ENCODE assay signal across 12 cellular contexts in genomic region chr14:91383439-91383838, GRCh38. TPM values are rescaled to one million over a fixed set of nuclear protein-coding genes. Genes with fewer than 3 reads are reported as not detected.
DNase-seq lines count a peak whose midpoint lies in the region; ATAC-seq and TF ChIP-seq lines count a peak whose summit lies in the region.
"Had no signal": no experiment of that assay in that cellular context is flagged by ENCODE, and none has a peak within 500 bp of the region (broad histone marks: within the 10 kb centered on the region; RNA-seq: fewer than 3 reads in every experiment).

No MANE protein-coding gene starts in this region.

- ATAC-seq in central memory CD8-positive, alpha-beta T cell (replicated peaks; ENCODE audit: extremely low read depth, poor library complexity, severe bottlenecking), result no peak
- no peak for ATAC-seq in stimulated activated effector memory CD8-positive, alpha-beta T cell treated with anti-CD3 and anti-CD28 coated beads, Interleukin-12 subunit alpha, Interleukin-12 subunit beta, amount 100 ng/mL, for 72 hours
- ATAC-seq in HG02840 (IDR thresholded peaks at IDR 0.05; ENCODE audit: low FRiP score, unreplicated experiment), result no peak

- WGBS in endodermal cell (ENCODE audit: insufficient coverage in 1 of 2, insufficient read length in 1 of 2), 2 experiments, result 70 to 86% methylated on average over 5 to 7 of the region's 7 CpGs

- no peaks in the 10 kb centered on the region for H3K36me3 ChIP-seq in endodermal cell (ENCODE audit: control insufficient read depth, insufficient read depth, low read length)

- no peak overlapping the region for H3K4me3 Mint-ChIP-seq in activated naive CD4-positive, alpha-beta T cell treated with anti-CD3 and anti-CD28 coated beads, Interleukin-2, amount 50 U/mL, for 24 hours
- peak overlapping the region; percentile 65 for H3K4me3 Mint-ChIP-seq in central memory CD8-positive, alpha-beta T cell
- H3K4me3 Mint-ChIP-seq in stimulated activated effector memory CD8-positive, alpha-beta T cell treated with anti-CD3 and anti-CD28 coated beads, Interleukin-12 subunit alpha, Interleukin-12 subunit beta, amount 100 ng/mL, for 72 hours, result no peak overlapping the region
- no peak overlapping the region for H3K4me3 Mint-ChIP-seq in endodermal cell
- H3K4me3 Mint-ChIP-seq: brain had no signal

- DNase-seq in activated naive CD4-positive, alpha-beta T cell treated with anti-CD3 and anti-CD28 coated beads, Interleukin-2, amount 50 U/mL, for 16 hours, result no peak
- DNase-seq in NCI-H2107 (lab: John Stamatoyannopoulos, UW) (peak; percentile 60), endodermal cell (no peak)
- no peak for DNase-seq in central memory CD8-positive, alpha-beta T cell (ENCODE audit: low spot score in 2 of 2)
- DNase-seq in stimulated activated effector memory CD8-positive, alpha-beta T cell treated with anti-CD3 and anti-CD28 coated beads, Interleukin-12 subunit alpha, Interleukin-12 subunit beta, amount 100 ng/mL, for 72 hours (ENCODE audit: low spot score in 2 of 2), result no peak
- DNase-seq in activated CD8-positive, alpha-beta memory T cell treated with anti-CD3 and anti-CD28 coated beads, Interleukin-2, amount 50 U/mL, for 4 hours, result no peak
- DNase-seq: activated T-cell treated with anti-CD3 and anti-CD28 coated beads for 4 hours, erythroblast had no signal

- TF ChIP-seq CTCF in endodermal cell (conservative IDR thresholded peaks at IDR 0.05), result no peak

- H3K27ac ChIP-seq in endodermal cell (ENCODE audit: low read depth, low read length), result no peak overlapping the region

- no peaks in the 10 kb centered on the region for H3K27me3 ChIP-seq in endodermal cell (ENCODE audit: control insufficient read depth, insufficient read depth, low read length, poor library complexity, severe bottlenecking)

- H3K4me1 ChIP-seq in endodermal cell (ENCODE audit: control insufficient read depth, insufficient read depth, low read length), result peaks cover 13% of the 10 kb centered on the region

- no peaks in the 10 kb centered on the region for H3K9me3 ChIP-seq in endodermal cell (ENCODE audit: control insufficient read depth, low read length)

- H3K9ac ChIP-seq in endodermal cell (ENCODE audit: extremely low read depth, low read length, poor library complexity, severe bottlenecking), result no peak overlapping the region

- H3K27me3 Mint-ChIP-seq in activated naive CD4-positive, alpha-beta T cell treated with anti-CD3 and anti-CD28 coated beads, Interleukin-2, amount 50 U/mL, for 24 hours, result no peaks in the 10 kb centered on the region
- H3K27me3 Mint-ChIP-seq in central memory CD8-positive, alpha-beta T cell, result no peaks in the 10 kb centered on the region
- H3K27me3 Mint-ChIP-seq in endodermal cell (ENCODE audit: insufficient read depth), result no peaks in the 10 kb centered on the region
- H3K27me3 Mint-ChIP-seq: brain had no signal

- peaks cover 8% of the 10 kb centered on the region for H3K36me3 Mint-ChIP-seq in activated naive CD4-positive, alpha-beta T cell treated with anti-CD3 and anti-CD28 coated beads, Interleukin-2, amount 50 U/mL, for 24 hours
- H3K36me3 Mint-ChIP-seq in central memory CD8-positive, alpha-beta T cell (ENCODE audit: insufficient read depth), result peaks cover 32% of the 10 kb centered on the region
- H3K36me3 Mint-ChIP-seq in stimulated activated effector memory CD8-positive, alpha-beta T cell treated with anti-CD3 and anti-CD28 coated beads, Interleukin-12 subunit alpha, Interleukin-12 subunit beta, amount 100 ng/mL, for 72 hours, result peaks cover 81% of the 10 kb centered on the region
- H3K36me3 Mint-ChIP-seq in endodermal cell (ENCODE audit: low read depth), result peaks cover 10% of the 10 kb centered on the region
- H3K36me3 Mint-ChIP-seq: brain had no signal

- H3K9me3 Mint-ChIP-seq in activated naive CD4-positive, alpha-beta T cell treated with anti-CD3 and anti-CD28 coated beads, Interleukin-2, amount 50 U/mL, for 24 hours, result no peaks in the 10 kb centered on the region
- no peaks in the 10 kb centered on the region for H3K9me3 Mint-ChIP-seq in central memory CD8-positive, alpha-beta T cell
- no peaks in the 10 kb centered on the region for H3K9me3 Mint-ChIP-seq in stimulated activated effector memory CD8-positive, alpha-beta T cell treated with anti-CD3 and anti-CD28 coated beads, Interleukin-12 subunit alpha, Interleukin-12 subunit beta, amount 100 ng/mL, for 72 hours
- H3K9me3 Mint-ChIP-seq in endodermal cell, result no peaks in the 10 kb centered on the region
- H3K9me3 Mint-ChIP-seq: brain had no signal

- H3K4me3 ChIP-seq in endodermal cell (ENCODE audit: low read length), result no peak overlapping the region

- peak overlapping the region; percentile 30 for H3K27ac Mint-ChIP-seq in activated naive CD4-positive, alpha-beta T cell treated with anti-CD3 and anti-CD28 coated beads, Interleukin-2, amount 50 U/mL, for 24 hours
- H3K27ac Mint-ChIP-seq in central memory CD8-positive, alpha-beta T cell (ENCODE audit: low read depth), result peak overlapping the region; percentile 68
- H3K27ac Mint-ChIP-seq in stimulated activated effector memory CD8-positive, alpha-beta T cell treated with anti-CD3 and anti-CD28 coated beads, Interleukin-12 subunit alpha, Interleukin-12 subunit beta, amount 100 ng/mL, for 72 hours, result peak overlapping the region; percentile 94
- H3K27ac Mint-ChIP-seq in endodermal cell, result no peak overlapping the region

- peaks cover 97% of the 10 kb centered on the region for H3K4me1 Mint-ChIP-seq in activated naive CD4-positive, alpha-beta T cell treated with anti-CD3 and anti-CD28 coated beads, Interleukin-2, amount 50 U/mL, for 24 hours
- H3K4me1 Mint-ChIP-seq in central memory CD8-positive, alpha-beta T cell, result peaks cover 83% of the 10 kb centered on the region
- H3K4me1 Mint-ChIP-seq in stimulated activated effector memory CD8-positive, alpha-beta T cell treated with anti-CD3 and anti-CD28 coated beads, Interleukin-12 subunit alpha, Interleukin-12 subunit beta, amount 100 ng/mL, for 72 hours, result peaks cover 91% of the 10 kb centered on the region
- peaks cover 34% of the 10 kb centered on the region for H3K4me1 Mint-ChIP-seq in endodermal cell

RNA-seq across cellular contexts. Expression of gene CCDC88C, which starts 34.2 kb away (rescaled TPM):
- total RNA-seq in endodermal cell, result 10 to 100 TPM; 50.0 to 50.5 TPM
- 26.5 TPM for polyA plus RNA-seq in endodermal cell (2013, experiment 1 of 2)
- polyA plus RNA-seq in endodermal cell (2013, experiment 2 of 2), result 22.2 TPM
- polyA plus RNA-seq: BJ had no signal
